Comparison of ENCODE assay signal across 26 cellular contexts in the genomic region with DNA sequence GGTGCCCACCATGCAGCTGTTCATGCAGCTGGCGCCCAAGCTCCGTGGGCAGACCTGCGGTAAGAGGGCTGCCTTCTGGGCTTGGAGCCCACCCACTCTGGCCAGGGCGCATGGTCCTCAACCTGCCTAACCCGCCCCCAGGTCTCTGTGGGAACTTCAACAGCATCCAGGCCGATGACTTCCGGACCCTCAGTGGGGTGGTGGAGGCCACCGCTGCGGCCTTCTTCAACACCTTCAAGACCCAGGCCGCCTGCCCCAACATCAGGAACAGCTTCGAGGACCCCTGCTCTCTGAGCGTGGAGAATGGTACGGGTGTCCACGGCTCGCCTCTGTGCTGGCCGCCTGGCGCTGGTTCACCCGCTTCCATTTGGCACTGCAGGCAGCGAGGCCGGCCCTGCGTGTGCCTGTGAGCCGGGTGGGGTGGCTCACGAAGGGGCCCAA. TPM values are rescaled to one million over a fixed set of nuclear protein-coding genes. Genes with fewer than 3 reads are reported as not detected.
A peak's percentile ranks its signal among the peaks of the same experiment; 100 is the strongest.
DNase-seq lines count a peak whose midpoint lies in the region; ATAC-seq and TF ChIP-seq lines count a peak whose summit lies in the region.
"Had no signal": no experiment of that assay in that cellular context is flagged by ENCODE, and none has a peak within 500 bp of the region (broad histone marks: within the 10 kb centered on the region; RNA-seq: fewer than 3 reads in every experiment).

No MANE protein-coding gene starts in this region.

- H3K4me3 Mint-ChIP-seq in activated T-helper 2 cell treated with anti-CD3 and anti-CD28 coated beads, Interferon-gamma antibody, Interleukin-2, Interleukin-4, amounts not matched to agents 10 μg/mL and 5 μg/mL and 100 μg/mL, durations not matched to agents 14 hours and 24 hours and 36 hours (ENCODE audit: low read depth), result no peak overlapping the region
- H3K4me3 Mint-ChIP-seq: CD8-positive, alpha-beta memory T cell; H9; HFFc6 had no signal

- peaks cover 7% of the 10 kb centered on the region for H3K36me3 Mint-ChIP-seq in activated T-helper 2 cell treated with anti-CD3 and anti-CD28 coated beads, Interferon-gamma antibody, Interleukin-2, Interleukin-4, amounts not matched to agents 10 μg/mL and 5 μg/mL and 100 μg/mL, durations not matched to agents 14 hours and 24 hours and 36 hours (ENCODE audit: low read depth)
- H3K36me3 Mint-ChIP-seq: CD8-positive, alpha-beta memory T cell had no signal

- peak; percentile 11 for DNase-seq in activated CD8-positive, alpha-beta memory T cell treated with anti-CD3 and anti-CD28 coated beads, Interleukin-2, amount 50 U/mL, for 4 hours
- DNase-seq in activated CD8-positive, alpha-beta memory T cell treated with anti-CD3 and anti-CD28 coated beads, Interleukin-2, amount 50 U/mL, for 48 hours, result no peak
- peak; percentile 54 for DNase-seq in H7
- peak; percentile 4 for DNase-seq in iPS-NIHi11 (ENCODE audit: low spot score)
- DNase-seq in osteoblast (ENCODE audit: insufficient read length, low spot score, missing footprints), result peak; percentile 50
- DNase-seq in activated T-helper 2 cell treated with anti-CD3 and anti-CD28 coated beads, Interferon-gamma antibody, Interleukin-2, Interleukin-4, amounts not matched to agents 10 μg/mL and 5 μg/mL and 100 μg/mL, durations not matched to agents 14 hours and 24 hours and 36 hours (ENCODE audit: low spot score), result no peak
- DNase-seq in cerebellar cortex (ENCODE audit: low spot score), result no peak
- DNase-seq: AML-193; C1 segment of cervical spinal cord; CD8-positive, alpha-beta memory T cell; H9; HFFc6; KBM-7; MM.1S; NCI-H1092; NCI-H1436 treated with DMSO at 0.1 percent for 48 hours; NCI-H1930; NCI-H2227 treated with DMSO at 0.1 percent for 48 hours; NCI-H510A treated with DMSO at 0.1 percent for 48 hours; NCI-H774; NK-92 treated with Interleukin-12 subunit alpha and Interleukin-12 subunit beta, amount 100 ng/mL, for 24 hours; SJCRH30 had no signal

- intact Hi-C loops in activated T-helper 2 cell treated with anti-CD3 and anti-CD28 coated beads, Interferon-gamma antibody, Interleukin-2, Interleukin-4, amounts not matched to agents 10 μg/mL and 5 μg/mL and 100 μg/mL, durations not matched to agents 14 hours and 24 hours and 36 hours (cut with micrococcal nuclease), result no loop called here

- no peaks in the 10 kb centered on the region for H3K27me3 Mint-ChIP-seq in activated T-helper 2 cell treated with anti-CD3 and anti-CD28 coated beads, Interferon-gamma antibody, Interleukin-2, Interleukin-4, amounts not matched to agents 10 μg/mL and 5 μg/mL and 100 μg/mL, durations not matched to agents 14 hours and 24 hours and 36 hours (ENCODE audit: low read depth)

- H4K20me1 ChIP-seq in osteoblast (ENCODE audit: insufficient read depth, low read length), result no peaks in the 10 kb centered on the region

- H3K4me2 ChIP-seq in osteoblast (ENCODE audit: insufficient read depth, low read length), result no peak overlapping the region

- H3K36me3 ChIP-seq in H7 (replicated peaks; ENCODE audit: control insufficient read depth, insufficient read depth, low read length) (no peaks in the 10 kb centered on the region), osteoblast (ENCODE audit: insufficient read depth, low read length) (no peaks in the 10 kb centered on the region)
- H3K36me3 ChIP-seq: SJCRH30 had no signal

- H3K27ac Mint-ChIP-seq in activated T-helper 2 cell treated with anti-CD3 and anti-CD28 coated beads, Interferon-gamma antibody, Interleukin-2, Interleukin-4, amounts not matched to agents 10 μg/mL and 5 μg/mL and 100 μg/mL, durations not matched to agents 14 hours and 24 hours and 36 hours, result no peak overlapping the region
- H3K27ac Mint-ChIP-seq: CD8-positive, alpha-beta memory T cell; H9; HFFc6 had no signal

- H3K79me2 ChIP-seq in osteoblast (ENCODE audit: insufficient read depth, low read length), result no peaks in the 10 kb centered on the region

- H3K9me3 ChIP-seq in osteoblast (ENCODE audit: low read depth, low read length), result no peaks in the 10 kb centered on the region
- H3K9me3 ChIP-seq: SJCRH30 had no signal

- no peak for TF ChIP-seq CTCF in osteoblast (IDR thresholded peaks at IDR 0.05; ENCODE audit: extremely low read depth, low read depth, low read length)

- H3K27me3 ChIP-seq in H7 (ENCODE audit: control insufficient read depth, insufficient read depth, low read length) (no peaks in the 10 kb centered on the region), osteoblast (ENCODE audit: insufficient read depth, low read length) (no peaks in the 10 kb centered on the region)
- H3K27me3 ChIP-seq: SJCRH30 had no signal

- H3K27ac ChIP-seq in osteoblast (ENCODE audit: low read depth, low read length), result no peak overlapping the region
- H3K27ac ChIP-seq: RWPE1, SJCRH30 had no signal

- no peak for ATAC-seq in GM18870 (IDR thresholded peaks at IDR 0.05; ENCODE audit: unreplicated experiment)

- no peak overlapping the region for H3K4me3 ChIP-seq in H7 (ENCODE audit: insufficient read depth, low read depth, low read length)
- no peak overlapping the region for H3K4me3 ChIP-seq in osteoblast (ENCODE audit: insufficient read depth, low read length)
- H3K4me3 ChIP-seq: SJCRH30 had no signal

- H3K4me1 ChIP-seq in osteoblast (ENCODE audit: insufficient read depth, low read length), result no peaks in the 10 kb centered on the region
- H3K4me1 ChIP-seq: SJCRH30 had no signal

- H3K4me1 Mint-ChIP-seq in activated T-helper 2 cell treated with anti-CD3 and anti-CD28 coated beads, Interferon-gamma antibody, Interleukin-2, Interleukin-4, amounts not matched to agents 10 μg/mL and 5 μg/mL and 100 μg/mL, durations not matched to agents 14 hours and 24 hours and 36 hours (ENCODE audit: low read depth), result no peaks in the 10 kb centered on the region
- H3K4me1 Mint-ChIP-seq: CD8-positive, alpha-beta memory T cell; H9 had no signal

- H3K9me3 Mint-ChIP-seq in activated T-helper 2 cell treated with anti-CD3 and anti-CD28 coated beads, Interferon-gamma antibody, Interleukin-2, Interleukin-4, amounts not matched to agents 10 μg/mL and 5 μg/mL and 100 μg/mL, durations not matched to agents 14 hours and 24 hours and 36 hours, result peaks cover 27% of the 10 kb centered on the region
- H3K9me3 Mint-ChIP-seq: CD8-positive, alpha-beta memory T cell had no signal

- H2AFZ ChIP-seq in osteoblast (ENCODE audit: low read length), result no peak overlapping the region

RNA-seq across cellular contexts. Expression of a gene that starts 11.0 kb away (rescaled TPM):
- not detected in 2 replicates for total RNA-seq in H7 (2014; rRNA removed; shearing (Covaris generic))
- not detected in 2 replicates for total RNA-seq in osteoblast
- not detected in 2 replicates for total RNA-seq in activated T-helper 2 cell treated with anti-CD3 and anti-CD28 coated beads, Interferon-gamma antibody, Interleukin-2, Interleukin-4, amounts not matched to agents 10 μg/mL and 5 μg/mL and 100 μg/mL, durations not matched to agents 14 hours and 24 hours and 36 hours
- total RNA-seq: A172; CD8-positive, alpha-beta memory T cell; Daoy; H9; HFFc6; SJCRH30 had no signal

RNA-seq across cellular contexts. Expression of a gene that starts 54.1 kb away (rescaled TPM):
- total RNA-seq in H7 (2014; rRNA removed; shearing (Covaris generic)), result under 0.01 and 0.07 TPM in 2 replicates
- total RNA-seq in osteoblast, result not detected in 2 replicates
- total RNA-seq in activated T-helper 2 cell treated with anti-CD3 and anti-CD28 coated beads, Interferon-gamma antibody, Interleukin-2, Interleukin-4, amounts not matched to agents 10 μg/mL and 5 μg/mL and 100 μg/mL, durations not matched to agents 14 hours and 24 hours and 36 hours, result not detected in 2 replicates
- total RNA-seq: A172; CD8-positive, alpha-beta memory T cell; Daoy; H9; HFFc6; SJCRH30 had no signal

Comparison
In these comparisons a context has a peak if more than half of its experiments do, and no peak if none do; other contexts are left out.
1. DNase-seq: peak in activated CD8-positive, alpha-beta memory T cell treated with anti-CD3 and anti-CD28 coated beads, Interleukin-2, amount 50 U/mL, for 4 hours (single experiment), H7 (single experiment), iPS-NIHi11 (single experiment) and osteoblast (single experiment); none in activated CD8-positive, alpha-beta memory T cell treated with anti-CD3 and anti-CD28 coated beads, Interleukin-2, amount 50 U/mL, for 48 hours (single experiment), activated T-helper 2 cell treated with anti-CD3 and anti-CD28 coated beads, Interferon-gamma antibody, Interleukin-2, Interleukin-4, amounts not matched to agents 10 μg/mL and 5 μg/mL and 100 μg/mL, durations not matched to agents 14 hours and 24 hours and 36 hours (single experiment) and cerebellar cortex (single experiment).